ENCODE assay signal across 1 cellular context in the genomic region with DNA sequence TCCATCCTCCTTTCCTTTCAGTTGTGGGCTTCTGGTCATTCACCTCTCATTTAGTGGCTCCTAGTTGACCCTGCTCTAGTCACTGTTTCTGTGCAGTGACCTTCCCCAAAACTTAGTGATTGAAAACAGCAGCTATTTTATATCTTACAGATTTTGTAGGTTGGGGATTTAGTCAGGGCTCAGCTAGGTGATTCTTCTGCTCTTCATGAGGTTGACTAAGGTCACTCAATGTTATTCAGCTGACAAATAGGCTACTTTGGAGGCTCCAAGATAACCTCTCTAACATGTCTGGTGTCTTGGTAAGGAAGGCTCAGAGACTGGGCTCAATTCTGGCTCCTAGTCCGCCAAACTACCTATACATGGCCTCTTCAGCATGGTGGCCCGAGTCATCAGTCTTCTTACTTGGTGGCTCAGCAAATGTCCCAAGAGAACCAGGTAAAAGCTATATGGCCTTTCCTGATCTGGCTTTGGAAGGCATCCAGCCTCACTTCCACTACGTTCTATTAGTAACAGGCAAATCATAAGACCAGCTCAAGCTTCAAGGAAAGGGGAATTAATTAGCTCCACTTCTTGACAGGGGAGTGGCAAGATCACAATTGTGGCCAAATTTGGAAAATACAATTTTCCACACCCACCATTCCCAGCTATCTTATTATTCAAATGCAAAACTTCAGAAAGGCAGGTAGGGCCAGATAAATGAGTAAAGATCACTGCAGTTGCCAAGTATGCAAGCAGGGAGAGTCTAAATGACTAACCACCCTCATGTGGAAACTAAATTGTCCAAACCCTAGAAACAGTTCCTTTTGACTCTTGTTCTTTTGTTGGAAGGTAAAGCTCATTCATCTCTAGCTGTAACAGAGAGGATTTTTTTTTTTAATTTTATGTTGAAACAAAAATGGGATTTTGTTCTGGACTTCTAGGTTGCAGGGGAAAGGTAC.
TF ChIP-seq lines count a peak whose summit lies in the region.

No MANE protein-coding gene starts in this region.

TF ChIP-seq in K562, 482 proteins besides CTCF, POLR2A, EP300 and RAD21:
- TF ChIP-seq, protein P1, sequence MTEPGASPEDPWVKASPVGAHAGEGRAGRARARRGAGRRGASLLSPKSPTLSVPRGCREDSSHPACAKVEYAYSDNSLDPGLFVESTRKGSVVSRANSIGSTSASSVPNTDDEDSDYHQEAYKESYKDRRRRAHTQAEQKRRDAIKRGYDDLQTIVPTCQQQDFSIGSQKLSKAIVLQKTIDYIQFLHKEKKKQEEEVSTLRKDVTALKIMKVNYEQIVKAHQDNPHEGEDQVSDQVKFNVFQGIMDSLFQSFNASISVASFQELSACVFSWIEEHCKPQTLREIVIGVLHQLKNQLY (CRISPR knock-in tag; conservative IDR thresholded peaks at IDR 0.05): no peak
- TF ChIP-seq U2AF1 (optimal IDR thresholded peaks at IDR 0.05; ENCODE audit: low read depth, low read length) (no peak), FOSL1 (tag; conservative IDR thresholded peaks at IDR 0.05) (peak; percentile 14; the same call in 1 of the 2 replicates), ZKSCAN8 (CRISPR knock-in tag; IDR thresholded peaks at IDR 0.05) (peak; percentile 19; the same call in 1 of the 2 replicates), ESRRA (IDR thresholded peaks at IDR 0.05; ENCODE audit: borderline replicate concordance, low read depth) (0 out of 2 replicates have a peak, but pooled peaks have one; percentile 17), JUND (IDR thresholded peaks at IDR 0.05; ENCODE audit: borderline replicate concordance, low read depth, low read length) (0 out of 2 replicates have a peak, but pooled peaks have one; percentile 16), JUND (tag; IDR thresholded peaks at IDR 0.05; ENCODE audit: borderline replicate concordance, low read depth, low read length) (no peak), NR2C1 (IDR thresholded peaks at IDR 0.05) (no peak), NR2C1 (tag; IDR thresholded peaks at IDR 0.05) (0 out of 2 replicates have a peak, but pooled peaks have one; percentile 30), ZNF79 (CRISPR knock-in tag; IDR thresholded peaks at IDR 0.05; ENCODE audit: low read depth) (no peak)
- TF ChIP-seq, protein P2, sequence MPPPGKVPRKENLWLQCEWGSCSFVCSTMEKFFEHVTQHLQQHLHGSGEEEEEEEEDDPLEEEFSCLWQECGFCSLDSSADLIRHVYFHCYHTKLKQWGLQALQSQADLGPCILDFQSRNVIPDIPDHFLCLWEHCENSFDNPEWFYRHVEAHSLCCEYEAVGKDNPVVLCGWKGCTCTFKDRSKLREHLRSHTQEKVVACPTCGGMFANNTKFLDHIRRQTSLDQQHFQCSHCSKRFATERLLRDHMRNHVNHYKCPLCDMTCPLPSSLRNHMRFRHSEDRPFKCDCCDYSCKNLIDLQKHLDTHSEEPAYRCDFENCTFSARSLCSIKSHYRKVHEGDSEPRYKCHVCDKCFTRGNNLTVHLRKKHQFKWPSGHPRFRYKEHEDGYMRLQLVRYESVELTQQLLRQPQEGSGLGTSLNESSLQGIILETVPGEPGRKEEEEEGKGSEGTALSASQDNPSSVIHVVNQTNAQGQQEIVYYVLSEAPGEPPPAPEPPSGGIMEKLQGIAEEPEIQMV (tag; conservative IDR thresholded peaks at IDR 0.05; ENCODE audit: low read depth): 0 out of 2 replicates have a peak, but pooled peaks have one; percentile 18
- TF ChIP-seq, protein P3, sequence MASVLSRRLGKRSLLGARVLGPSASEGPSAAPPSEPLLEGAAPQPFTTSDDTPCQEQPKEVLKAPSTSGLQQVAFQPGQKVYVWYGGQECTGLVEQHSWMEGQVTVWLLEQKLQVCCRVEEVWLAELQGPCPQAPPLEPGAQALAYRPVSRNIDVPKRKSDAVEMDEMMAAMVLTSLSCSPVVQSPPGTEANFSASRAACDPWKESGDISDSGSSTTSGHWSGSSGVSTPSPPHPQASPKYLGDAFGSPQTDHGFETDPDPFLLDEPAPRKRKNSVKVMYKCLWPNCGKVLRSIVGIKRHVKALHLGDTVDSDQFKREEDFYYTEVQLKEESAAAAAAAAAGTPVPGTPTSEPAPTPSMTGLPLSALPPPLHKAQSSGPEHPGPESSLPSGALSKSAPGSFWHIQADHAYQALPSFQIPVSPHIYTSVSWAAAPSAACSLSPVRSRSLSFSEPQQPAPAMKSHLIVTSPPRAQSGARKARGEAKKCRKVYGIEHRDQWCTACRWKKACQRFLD (CRISPR knock-in tag; IDR thresholded peaks at IDR 0.05): 0 out of 2 replicates have a peak, but pooled peaks have one; percentile 27
- TF ChIP-seq, protein P4, sequence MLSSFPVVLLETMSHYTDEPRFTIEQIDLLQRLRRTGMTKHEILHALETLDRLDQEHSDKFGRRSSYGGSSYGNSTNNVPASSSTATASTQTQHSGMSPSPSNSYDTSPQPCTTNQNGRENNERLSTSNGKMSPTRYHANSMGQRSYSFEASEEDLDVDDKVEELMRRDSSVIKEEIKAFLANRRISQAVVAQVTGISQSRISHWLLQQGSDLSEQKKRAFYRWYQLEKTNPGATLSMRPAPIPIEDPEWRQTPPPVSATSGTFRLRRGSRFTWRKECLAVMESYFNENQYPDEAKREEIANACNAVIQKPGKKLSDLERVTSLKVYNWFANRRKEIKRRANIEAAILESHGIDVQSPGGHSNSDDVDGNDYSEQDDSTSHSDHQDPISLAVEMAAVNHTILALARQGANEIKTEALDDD (IDR thresholded peaks at IDR 0.05): peak; percentile 59; the same call in 1 of the 2 replicates
